ENCODE assay signal across 23 cellular contexts in the genomic region with DNA sequence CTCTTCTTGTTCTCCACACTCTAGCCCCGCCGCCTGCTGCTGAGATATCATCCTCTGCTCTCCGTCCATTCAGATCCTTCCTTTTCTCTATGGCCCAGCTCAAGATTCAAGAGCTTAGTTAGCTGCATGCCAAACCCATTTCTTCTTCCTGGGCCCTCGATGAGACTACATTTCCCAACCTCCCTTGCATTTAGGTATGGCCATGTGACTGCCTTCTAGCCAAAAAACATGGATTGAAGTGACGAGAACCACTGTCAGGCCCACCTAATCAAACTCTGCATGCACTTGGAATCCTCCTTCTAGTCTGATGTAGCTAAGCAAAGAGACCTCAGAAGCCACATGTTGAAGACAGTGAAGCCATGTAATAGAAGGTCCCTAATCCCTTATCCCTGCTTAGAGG.
DNase-seq lines count a peak whose midpoint lies in the region; TF ChIP-seq lines count a peak whose summit lies in the region.
"Had no signal": no experiment of that assay in that cellular context is flagged by ENCODE, and none has a peak within 500 bp of the region (broad histone marks: within the 10 kb centered on the region; RNA-seq: fewer than 3 reads in every experiment).

No MANE protein-coding gene starts in this region.

- no peaks in the 10 kb centered on the region for H3K9me3 ChIP-seq in HEK293 (ENCODE audit: control insufficient read depth, insufficient read depth, low read depth, low read length)
- H3K9me3 ChIP-seq: BLaER1 treated with 17β-estradiol and CSF1 and Interleukin-3, amounts not matched to agents 10 nM and 100 nM had no signal

- H3K36me3 ChIP-seq in HEK293 (ENCODE audit: control insufficient read depth in 2 of 2, insufficient read depth in 1 of 2, low read length in 2 of 2), result no peaks in the 10 kb centered on the region
- H3K36me3 ChIP-seq: BLaER1 treated with 17β-estradiol and CSF1 and Interleukin-3, amounts not matched to agents 10 nM and 100 nM had no signal

- no peaks in the 10 kb centered on the region for H3K4me1 ChIP-seq in HEK293 (ENCODE audit: control insufficient read depth, insufficient read depth, low read length)
- H3K4me1 ChIP-seq: BLaER1 treated with 17β-estradiol and CSF1 and Interleukin-3, amounts not matched to agents 10 nM and 100 nM had no signal

- peak; percentile 42 for DNase-seq in SHP77 treated with DMSO at 0.1 percent for 48 hours (lab: John Stamatoyannopoulos, UW)
- peak; percentile 30 for DNase-seq in iPS DF 19.7 (ENCODE audit: low read depth, low spot score)
- no peak for DNase-seq in NCI-H2171 treated with DMSO at 0.1 percent for 48 hours (lab: John Stamatoyannopoulos, UW)
- DNase-seq in GM03348 (ENCODE audit: low spot score), result no peak
- DNase-seq in Ammon's horn (ENCODE audit: low spot score), result no peak
- DNase-seq in T-helper 9 cell, result no peak
- DNase-seq: ACHN; CD8-positive, alpha-beta T cell; DMS153; GOT3; HFFc6; NCI-H1092 treated with DMSO at 0.1 percent for 48 hours; NCI-H1436 treated with DMSO at 0.1 percent for 48 hours; NCI-H1930; NCI-H2227 treated with DMSO at 0.1 percent for 48 hours; NCI-H510A; NCI-H774; OCI-M1; T-cell had no signal

- H3K27ac ChIP-seq in HEK293 (ENCODE audit: extremely low read depth, low read depth, low read length), result no peak overlapping the region
- H3K27ac ChIP-seq: BLaER1 treated with 17β-estradiol and CSF1 and Interleukin-3, amounts not matched to agents 10 nM and 100 nM; HL-60; KMS-11 had no signal

- no peak for TF ChIP-seq CTCF in HEK293 (tag by site-specific recombination; IDR thresholded peaks at IDR 0.05)

- no peak overlapping the region for H3K4me3 ChIP-seq in HEK293 (ENCODE audit: low read depth, low read length)
- H3K4me3 ChIP-seq: BLaER1 treated with 17β-estradiol and CSF1 and Interleukin-3, amounts not matched to agents 10 nM and 100 nM had no signal

- CTCF ChIA-PET in HEK293 (lab: Yijun Ruan, JAX), result no interaction called here

- POLR2A ChIA-PET in HEK293 (lab: Yijun Ruan, JAX), result no interaction called here

TF ChIP-seq in HEK293, 187 proteins besides CTCF, POLR2A, EP300 and RAD21:
- TF ChIP-seq ZNF621 (tag by site-specific recombination; IDR thresholded peaks at IDR 0.05) (no peak), SCRT2 (tag by site-specific recombination; IDR thresholded peaks at IDR 0.05) (no peak), ZBTB17 (tag by site-specific recombination; IDR thresholded peaks at IDR 0.05) (peak; percentile 71), ZNF513 (tag by site-specific recombination; IDR thresholded peaks at IDR 0.05) (no peak), ZBTB1 (tag by site-specific recombination; IDR thresholded peaks at IDR 0.05) (no peak), ZNF473 (tag by site-specific recombination; IDR thresholded peaks at IDR 0.05) (no peak), ZNF785 (tag by site-specific recombination; IDR thresholded peaks at IDR 0.05) (no peak)

Comparison
In these comparisons a context has a peak if more than half of its experiments do, and no peak if none do; other contexts are left out.
1. DNase-seq: peak in SHP77 treated with DMSO at 0.1 percent for 48 hours (single experiment) and iPS DF 19.7 (single experiment); none in NCI-H2171 treated with DMSO at 0.1 percent for 48 hours (single experiment), GM03348 (single experiment), Ammon's horn (single experiment) and T-helper 9 cell (single experiment).